Comparison of ENCODE assay signal across 10 cellular contexts in genomic region chr17:78980624-78980972, GRCh38. TPM values are rescaled to one million over a fixed set of nuclear protein-coding genes. Genes with fewer than 3 reads are reported as not detected.
DNase-seq lines count a peak whose midpoint lies in the region; ATAC-seq and TF ChIP-seq lines count a peak whose summit lies in the region.
"Had no signal": no experiment of that assay in that cellular context is flagged by ENCODE, and none has a peak within 500 bp of the region (broad histone marks: within the 10 kb centered on the region; RNA-seq: fewer than 3 reads in every experiment).

No MANE protein-coding gene starts in this region.

- no peak for TF ChIP-seq CTCF in mesothelial cell of epicardium (IDR thresholded peaks at IDR 0.05; ENCODE audit: unreplicated experiment)
- TF ChIP-seq CTCF in tibial nerve (IDR thresholded peaks at IDR 0.05) = no peak
- no peak for TF ChIP-seq CTCF in gastrocnemius medialis (IDR thresholded peaks at IDR 0.05 in 4 of 5, conservative IDR thresholded peaks at IDR 0.05 in 1 of 5)

- no peak for DNase-seq in activated naive CD4-positive, alpha-beta T cell treated with anti-CD3 and anti-CD28 coated beads, Interleukin-2, amount 10 ng/mL, durations not matched to agents 7 days and 5 days
- DNase-seq in activated naive CD4-positive, alpha-beta T cell (lab: John Stamatoyannopoulos, UW) = no peak
- DNase-seq in mesothelial cell of epicardium (ENCODE audit: low spot score in 2 of 2, unreplicated experiment in 2 of 2) (no peak), tibial nerve (ENCODE audit: low spot score in 2 of 2) (no peak), gastrocnemius medialis (no peak), NCI-H1105 (lab: John Stamatoyannopoulos, UW) (no peak), left colon (no peak)

- H3K27me3 ChIP-seq in tibial nerve = no peaks in the 10 kb centered on the region
- no peaks in the 10 kb centered on the region for H3K27me3 ChIP-seq in gastrocnemius medialis

- WGBS in tibial nerve, 2 donors = 62 to 78% methylated on average over 8 of the region's 8 CpGs

- H3K4me1 Mint-ChIP-seq in activated naive CD4-positive, alpha-beta T cell treated with anti-CD3 and anti-CD28 coated beads, Interleukin-2, amount 10 ng/mL, durations not matched to agents 7 days and 5 days = peaks cover 33% of the 10 kb centered on the region
- H3K4me1 Mint-ChIP-seq in mesothelial cell of epicardium = peaks cover 34% of the 10 kb centered on the region

- H3K27ac Mint-ChIP-seq in activated naive CD4-positive, alpha-beta T cell treated with anti-CD3 and anti-CD28 coated beads, Interleukin-2, amount 10 ng/mL, durations not matched to agents 7 days and 5 days = peak overlapping the region; percentile 89
- H3K27ac Mint-ChIP-seq in mesothelial cell of epicardium = peak overlapping the region; percentile 92

- H3K27ac ChIP-seq in angular gyrus (ENCODE audit: low read depth, low read length) = peak overlapping the region; percentile 89
- H3K27ac ChIP-seq in tibial nerve = peak overlapping the region in 3 of 4 donors; percentile 48 to 90 (median 83)
- H3K27ac ChIP-seq in gastrocnemius medialis = peak overlapping the region in 1 of 4 donors; percentile 63

- H3K4me3 ChIP-seq in tibial nerve (no peak overlapping the region), gastrocnemius medialis (no peak overlapping the region)
- H3K4me3 ChIP-seq: mucosa of descending colon had no signal

- H3K36me3 Mint-ChIP-seq in activated naive CD4-positive, alpha-beta T cell treated with anti-CD3 and anti-CD28 coated beads, Interleukin-2, amount 10 ng/mL, durations not matched to agents 7 days and 5 days = peaks cover 10% of the 10 kb centered on the region
- no peaks in the 10 kb centered on the region for H3K36me3 Mint-ChIP-seq in mesothelial cell of epicardium
- H3K36me3 Mint-ChIP-seq: type B pancreatic cell had no signal

- intact Hi-C loops in gastrocnemius medialis (cut with DNase I; ENCODE audit: low total_unique reads) (no loop called here), left colon (cut with DNase I, micrococcal nuclease) (no loop called here)

- ATAC-seq in gastrocnemius medialis (no peak), left colon (no peak)

- H3K36me3 ChIP-seq in tibial nerve = no peaks in the 10 kb centered on the region
- H3K36me3 ChIP-seq in gastrocnemius medialis = no peaks in the 10 kb centered on the region

- H3K9me3 ChIP-seq in tibial nerve (no peaks in the 10 kb centered on the region), gastrocnemius medialis (no peaks in the 10 kb centered on the region)
- H3K9me3 ChIP-seq: mucosa of descending colon had no signal

- peaks cover 0 to 54% (median 43%) of the 10 kb centered on the region in 4 donors for H3K4me1 ChIP-seq in tibial nerve
- peaks cover 24 to 29% of the 10 kb centered on the region in 2 donors for H3K4me1 ChIP-seq in gastrocnemius medialis

- CTCF ChIA-PET in activated naive CD4-positive, alpha-beta T cell treated with anti-CD3 and anti-CD28 coated beads, Interleukin-2, amount 10 ng/mL, durations not matched to agents 7 days and 5 days (lab: Charles Lee) = interaction anchor here (1.4 to 2.2 kb wide), 3 partner anchors 10 to 62 kb away, joined by 4 to 11 read pairs (median 5); no protein-coding TSS in a partner anchor

- H3K9me3 Mint-ChIP-seq in activated naive CD4-positive, alpha-beta T cell treated with anti-CD3 and anti-CD28 coated beads, Interleukin-2, amount 10 ng/mL, durations not matched to agents 7 days and 5 days = no peaks in the 10 kb centered on the region
- no peaks in the 10 kb centered on the region for H3K9me3 Mint-ChIP-seq in mesothelial cell of epicardium
- H3K9me3 Mint-ChIP-seq: type B pancreatic cell had no signal

- no peak overlapping the region for H3K4me3 Mint-ChIP-seq in activated naive CD4-positive, alpha-beta T cell treated with anti-CD3 and anti-CD28 coated beads, Interleukin-2, amount 10 ng/mL, durations not matched to agents 7 days and 5 days
- H3K4me3 Mint-ChIP-seq in mesothelial cell of epicardium = no peak overlapping the region
- H3K4me3 Mint-ChIP-seq: type B pancreatic cell had no signal

- TF ChIP-seq EP300 in tibial nerve (IDR thresholded peaks at IDR 0.05) = no peak

- in situ Hi-C loops in gastrocnemius medialis (cut with MboI; ENCODE audit: low sequenced_read_pairs in 4 of 4) = no loop called here

- H3K27me3 Mint-ChIP-seq in activated naive CD4-positive, alpha-beta T cell treated with anti-CD3 and anti-CD28 coated beads, Interleukin-2, amount 10 ng/mL, durations not matched to agents 7 days and 5 days = peaks cover 7% of the 10 kb centered on the region
- H3K27me3 Mint-ChIP-seq in mesothelial cell of epicardium (ENCODE audit: low read depth) = no peaks in the 10 kb centered on the region
- H3K27me3 Mint-ChIP-seq: type B pancreatic cell had no signal

- TF ChIP-seq POLR2A in tibial nerve (IDR thresholded peaks at IDR 0.05) (no peak), gastrocnemius medialis (IDR thresholded peaks at IDR 0.05) (no peak)

RNA-seq across cellular contexts. Expression of gene LGALS3BP, which starts 0.9 kb away (rescaled TPM):
- 373 to 393 TPM (median 375 TPM) in 3 replicates for total RNA-seq in mesothelial cell of epicardium
- total RNA-seq in tibial nerve = 100 to 1,000 TPM; 191 to 392 (median 296) TPM
- 10 to 100 TPM; 15.0 to 45.9 (median 23.0) TPM for total RNA-seq in gastrocnemius medialis
- 100 to 1,000 TPM; 687 to 857 TPM for total RNA-seq in left colon

RNA-seq across cellular contexts. Expression of gene CANT1, which starts 29.0 kb away (rescaled TPM):
- total RNA-seq in mesothelial cell of epicardium = 64.2 to 79.3 TPM (median 68.2 TPM) in 3 replicates
- 10 to 100 TPM; 21.0 to 27.3 (median 25.5) TPM for total RNA-seq in tibial nerve
- total RNA-seq in gastrocnemius medialis = 10 to 100 TPM; 17.5 to 38.3 (median 26.6) TPM
- total RNA-seq in left colon = 100 to 1,000 TPM; 302 to 322 TPM

RNA-seq across cellular contexts. Expression of gene C1QTNF1, which starts 43.4 kb away (rescaled TPM):
- total RNA-seq in mesothelial cell of epicardium = 21.9 to 22.1 TPM (median 22.1 TPM) in 3 replicates
- 100 to 1,000 TPM in 1 of 4 donors, 10 to 100 TPM in 3; 67.1 to 147 (median 90.0) TPM for total RNA-seq in tibial nerve
- total RNA-seq in gastrocnemius medialis = 10 to 100 TPM; 11.1 to 38.6 (median 21.2) TPM
- total RNA-seq in left colon = 10 to 100 TPM; 14.6 to 16.7 TPM

RNA-seq across cellular contexts. Expression of gene TIMP2, which starts 55.4 kb away (rescaled TPM):
- total RNA-seq in mesothelial cell of epicardium = 106 to 109 TPM (median 106 TPM) in 3 replicates
- 100 to 1,000 TPM; 187 to 456 (median 339) TPM for total RNA-seq in tibial nerve
- 10 to 100 TPM; 20.4 to 28.7 (median 27.0) TPM for total RNA-seq in gastrocnemius medialis
- 100 to 1,000 TPM in 1 of 2 donors, 10 to 100 TPM in 1; 45.5 to 133 TPM for total RNA-seq in left colon
